Comparison of ENCODE assay signal across 12 cellular contexts in the genomic region with DNA sequence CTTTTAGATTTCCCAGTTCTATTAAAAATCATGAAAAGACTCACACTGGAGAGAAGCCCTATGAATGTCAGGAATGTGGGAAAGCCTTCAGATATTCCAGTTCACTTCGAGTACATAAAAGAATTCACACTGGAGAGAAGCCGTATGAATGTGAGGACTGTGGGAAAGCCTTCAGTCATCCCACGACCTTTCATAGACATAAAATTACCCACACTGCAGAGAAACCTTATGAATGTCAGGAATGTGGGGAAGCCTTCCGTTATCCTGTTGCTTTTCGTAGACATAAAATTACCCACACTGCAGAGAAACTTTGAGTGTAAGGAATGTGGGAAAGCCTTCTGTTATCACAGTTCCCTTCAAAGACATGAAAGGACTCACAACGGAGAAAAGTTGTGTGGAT. TPM values are rescaled to one million over a fixed set of nuclear protein-coding genes. Genes with fewer than 3 reads are reported as not detected.
A peak's percentile ranks its signal among the peaks of the same experiment; 100 is the strongest.
DNase-seq lines count a peak whose midpoint lies in the region; TF ChIP-seq lines count a peak whose summit lies in the region.
"Had no signal": no experiment of that assay in that cellular context is flagged by ENCODE, and none has a peak within 500 bp of the region (broad histone marks: within the 10 kb centered on the region; RNA-seq: fewer than 3 reads in every experiment).

No MANE protein-coding gene starts in this region.

- H3K9me3 ChIP-seq in adipocyte (ENCODE audit: control insufficient read depth, low read length), result peaks cover 53% of the 10 kb centered on the region
- H3K9me3 ChIP-seq in liver (ENCODE audit: control insufficient read depth in 4 of 4, low read length in 3 of 4), result peaks cover 17 to 30% (median 21%) of the 10 kb centered on the region in 4 donors
- peaks cover 0 to 19% of the 10 kb centered on the region in 2 donors for H3K9me3 ChIP-seq in uterus

- H3K36me3 ChIP-seq in adipocyte (ENCODE audit: control insufficient read depth, insufficient read depth, low read length, severe bottlenecking), result peaks cover 9% of the 10 kb centered on the region
- H3K36me3 ChIP-seq in liver (ENCODE audit: control insufficient read depth in 4 of 4, insufficient read depth in 3 of 4, low read depth in 1 of 4, low read length in 3 of 4), result peaks cover 6 to 39% (median 25%) of the 10 kb centered on the region in 4 donors
- no peaks in the 10 kb centered on the region for H3K36me3 ChIP-seq in uterus

- peaks cover 40% of the 10 kb centered on the region for H3K36me3 Mint-ChIP-seq in activated CD4-positive, alpha-beta T cell treated with anti-CD3 and anti-CD28 coated beads, Interleukin-2, amount 10 ng/mL, durations not matched to agents 24 days and 14 days (ENCODE audit: low read depth)

- H3K9me3 Mint-ChIP-seq in activated CD4-positive, alpha-beta T cell treated with anti-CD3 and anti-CD28 coated beads, Interleukin-2, amount 10 ng/mL, durations not matched to agents 24 days and 14 days, result peaks cover 31% of the 10 kb centered on the region

- no peak overlapping the region for H3K27ac ChIP-seq in liver (ENCODE audit: low read depth in 1 of 2, low read length in 2 of 2)
- H3K27ac ChIP-seq in uterus, result no peak overlapping the region
- H3K27ac ChIP-seq: 22Rv1, GM23248 had no signal

- H3K27me3 ChIP-seq in adipocyte (replicated peaks; ENCODE audit: control insufficient read depth, insufficient read depth, low read length) (no peaks in the 10 kb centered on the region), liver (ENCODE audit: control insufficient read depth in 4 of 4, insufficient read depth in 4 of 4, low read length in 3 of 4) (no peaks in the 10 kb centered on the region), uterus (no peaks in the 10 kb centered on the region)

- H3K4me1 ChIP-seq in adipocyte (ENCODE audit: control insufficient read depth, insufficient read depth, low read length) (no peaks in the 10 kb centered on the region), liver (ENCODE audit: control insufficient read depth in 4 of 4, insufficient read depth in 4 of 4, low read length in 3 of 4) (no peaks in the 10 kb centered on the region), uterus (no peaks in the 10 kb centered on the region)

- H3K4me1 Mint-ChIP-seq in activated CD4-positive, alpha-beta T cell treated with anti-CD3 and anti-CD28 coated beads, Interleukin-2, amount 10 ng/mL, durations not matched to agents 24 days and 14 days, result no peaks in the 10 kb centered on the region

- DNase-seq in DMS 273 (lab: John Stamatoyannopoulos, UW; ENCODE audit: unreplicated experiment) (peak; percentile 17), DMS 273 treated with DMSO at 0.1 percent for 48 hours (lab: John Stamatoyannopoulos, UW) (no peak), KBM-7 (peak; percentile 25), adipocyte (ENCODE audit: low read depth) (no peak), T1000 (lab: John Stamatoyannopoulos, UW) (no peak), uterus (no peak)
- no peak for DNase-seq in activated CD4-positive, alpha-beta T cell treated with anti-CD3 and anti-CD28 coated beads, Interleukin-2, amount 10 ng/mL, durations not matched to agents 24 days and 14 days
- DNase-seq: C1 segment of cervical spinal cord; CD4-positive, alpha-beta T cell; GM23248 had no signal

- TF ChIP-seq RAD21 in liver (IDR thresholded peaks at IDR 0.05), result no peak

- WGBS in liver, result 98% methylated on average over 6 of the region's 6 CpGs

- H3K4me3 ChIP-seq in adipocyte (ENCODE audit: low read length) (peak overlapping the region; percentile 19), liver (ENCODE audit: low read depth in 1 of 3, low read length in 3 of 3) (peak overlapping the region in 2 of 3 donors; percentile 30 to 47), uterus (no peak overlapping the region)
- H3K4me3 ChIP-seq: GM23248 had no signal

- in situ Hi-C loops in KBM-7 (cut with MboI; ENCODE audit: low pct_unique_long_range_greater_than_20kb, low sequenced_read_pairs), result no loop called here

- no peaks in the 10 kb centered on the region for H3K27me3 Mint-ChIP-seq in activated CD4-positive, alpha-beta T cell treated with anti-CD3 and anti-CD28 coated beads, Interleukin-2, amount 10 ng/mL, durations not matched to agents 24 days and 14 days
- H3K27me3 Mint-ChIP-seq: CD4-positive, alpha-beta T cell had no signal

- H3K9ac ChIP-seq in adipocyte (ENCODE audit: low read length) (no peak overlapping the region), liver (ENCODE audit: low read depth in 1 of 2, low read length in 2 of 2) (no peak overlapping the region)
- H3K9ac ChIP-seq: GM23248 had no signal

- no peak overlapping the region for H3K27ac Mint-ChIP-seq in activated CD4-positive, alpha-beta T cell treated with anti-CD3 and anti-CD28 coated beads, Interleukin-2, amount 10 ng/mL, durations not matched to agents 24 days and 14 days
- H3K27ac Mint-ChIP-seq: CD4-positive, alpha-beta T cell had no signal

- H3K4me3 Mint-ChIP-seq in activated CD4-positive, alpha-beta T cell treated with anti-CD3 and anti-CD28 coated beads, Interleukin-2, amount 10 ng/mL, durations not matched to agents 24 days and 14 days, result no peak overlapping the region
- H3K4me3 Mint-ChIP-seq: CD4-positive, alpha-beta T cell had no signal

- TF ChIP-seq CTCF in liver (IDR thresholded peaks at IDR 0.05; ENCODE audit: low read depth, low read length, missing input control) (no peak), uterus (IDR thresholded peaks at IDR 0.05) (no peak)

- intact Hi-C loops in activated CD4-positive, alpha-beta T cell treated with anti-CD3 and anti-CD28 coated beads, Interleukin-2, amount 10 ng/mL, durations not matched to agents 24 days and 14 days (cut with micrococcal nuclease), result no loop called here
- intact Hi-C loops in uterus (cut with DNase I; ENCODE audit: low total_unique reads), result no loop called here

- TF ChIP-seq POLR2A in uterus (IDR thresholded peaks at IDR 0.05), result no peak

TF ChIP-seq in liver, 16 proteins besides CTCF, POLR2A, EP300 and RAD21:
- TF ChIP-seq GABPA (IDR thresholded peaks at IDR 0.05 in 1 of 2, conservative IDR thresholded peaks at IDR 0.05 in 1 of 2), result no peak
- TF ChIP-seq HNF4G (IDR thresholded peaks at IDR 0.05), result no peak
- TF ChIP-seq ATF3 (IDR thresholded peaks at IDR 0.05), result no peak
- no peak for TF ChIP-seq HNF4A (conservative IDR thresholded peaks at IDR 0.05)
- TF ChIP-seq, protein P1, sequence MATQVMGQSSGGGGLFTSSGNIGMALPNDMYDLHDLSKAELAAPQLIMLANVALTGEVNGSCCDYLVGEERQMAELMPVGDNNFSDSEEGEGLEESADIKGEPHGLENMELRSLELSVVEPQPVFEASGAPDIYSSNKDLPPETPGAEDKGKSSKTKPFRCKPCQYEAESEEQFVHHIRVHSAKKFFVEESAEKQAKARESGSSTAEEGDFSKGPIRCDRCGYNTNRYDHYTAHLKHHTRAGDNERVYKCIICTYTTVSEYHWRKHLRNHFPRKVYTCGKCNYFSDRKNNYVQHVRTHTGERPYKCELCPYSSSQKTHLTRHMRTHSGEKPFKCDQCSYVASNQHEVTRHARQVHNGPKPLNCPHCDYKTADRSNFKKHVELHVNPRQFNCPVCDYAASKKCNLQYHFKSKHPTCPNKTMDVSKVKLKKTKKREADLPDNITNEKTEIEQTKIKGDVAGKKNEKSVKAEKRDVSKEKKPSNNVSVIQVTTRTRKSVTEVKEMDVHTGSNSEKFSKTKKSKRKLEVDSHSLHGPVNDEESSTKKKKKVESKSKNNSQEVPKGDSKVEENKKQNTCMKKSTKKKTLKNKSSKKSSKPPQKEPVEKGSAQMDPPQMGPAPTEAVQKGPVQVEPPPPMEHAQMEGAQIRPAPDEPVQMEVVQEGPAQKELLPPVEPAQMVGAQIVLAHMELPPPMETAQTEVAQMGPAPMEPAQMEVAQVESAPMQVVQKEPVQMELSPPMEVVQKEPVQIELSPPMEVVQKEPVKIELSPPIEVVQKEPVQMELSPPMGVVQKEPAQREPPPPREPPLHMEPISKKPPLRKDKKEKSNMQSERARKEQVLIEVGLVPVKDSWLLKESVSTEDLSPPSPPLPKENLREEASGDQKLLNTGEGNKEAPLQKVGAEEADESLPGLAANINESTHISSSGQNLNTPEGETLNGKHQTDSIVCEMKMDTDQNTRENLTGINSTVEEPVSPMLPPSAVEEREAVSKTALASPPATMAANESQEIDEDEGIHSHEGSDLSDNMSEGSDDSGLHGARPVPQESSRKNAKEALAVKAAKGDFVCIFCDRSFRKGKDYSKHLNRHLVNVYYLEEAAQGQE (IDR thresholded peaks at IDR 0.05), result no peak
- TF ChIP-seq RXRA (IDR thresholded peaks at IDR 0.05), result no peak
- TF ChIP-seq ZBTB33 (IDR thresholded peaks at IDR 0.05), result no peak
- no peak for TF ChIP-seq NR2F2 (IDR thresholded peaks at IDR 0.05)

RNA-seq across cellular contexts. Expression of gene ZNF627, which starts 55.2 kb away (rescaled TPM):
- 1 to 10 TPM; 7.6 to 9.6 TPM for total RNA-seq in liver
- 1 to 10 TPM; 3.2 to 3.3 TPM for polyA plus RNA-seq in liver
- 5.2 and 7.1 TPM in 2 replicates for total RNA-seq in activated CD4-positive, alpha-beta T cell treated with anti-CD3 and anti-CD28 coated beads, Interleukin-2, amount 10 ng/mL, durations not matched to agents 24 days and 14 days
- total RNA-seq in uterus, result 10 to 100 TPM; 20.6 to 70.6 (median 36.0) TPM

Comparison
In these comparisons a context has a peak if more than half of its experiments do, and no peak if none do; other contexts are left out.
1. DNase-seq: peak in DMS 273 (single experiment) and KBM-7 (single experiment); none in DMS 273 treated with DMSO at 0.1 percent for 48 hours (single experiment), adipocyte (single experiment), activated CD4-positive, alpha-beta T cell treated with anti-CD3 and anti-CD28 coated beads, Interleukin-2, amount 10 ng/mL, durations not matched to agents 24 days and 14 days (single experiment), T1000 (single experiment) and uterus (0 of 2).
2. H3K4me3 ChIP-seq: peak in adipocyte (single experiment) and liver (2 of 3); none in uterus (0 of 2).